1 cellular context compared by ENCODE assay signal in genomic region chr13:36910545-36910944, GRCh38.
TF ChIP-seq lines count a peak whose summit lies in the region.

No MANE protein-coding gene starts in this region.

TF ChIP-seq in GM23338, 12 proteins besides CTCF, POLR2A, EP300 and RAD21 (continued from another document):
- TF ChIP-seq EZH2 (IDR thresholded peaks at IDR 0.05; ENCODE audit: low read depth, unreplicated experiment) (no peak), ETS1 (IDR thresholded peaks at IDR 0.05) (no peak)
